1 cellular context compared by ENCODE assay signal in the genomic region with DNA sequence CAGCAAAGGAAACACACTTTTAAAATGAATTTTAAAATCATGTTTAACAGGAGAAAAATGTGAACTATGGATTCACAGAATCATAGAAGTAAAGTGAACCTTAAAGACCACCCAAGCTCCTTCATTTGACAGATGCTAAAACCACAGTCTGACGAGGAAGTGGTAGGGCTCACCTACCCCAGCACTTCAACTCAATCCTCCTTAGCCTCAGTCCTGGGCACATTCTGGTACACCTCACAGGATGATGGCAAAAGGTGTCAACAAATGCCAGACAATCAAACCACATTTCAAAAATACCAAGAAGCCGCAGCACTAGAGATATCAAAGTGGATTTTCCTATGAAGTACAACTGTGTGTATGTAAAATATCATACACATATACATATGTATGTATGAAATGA.
A peak's percentile ranks its signal among the peaks of the same experiment; 100 is the strongest.
TF ChIP-seq lines count a peak whose summit lies in the region.

No MANE protein-coding gene starts in this region.

TF ChIP-seq in GM12878, 131 proteins besides CTCF, POLR2A, EP300 and RAD21:
- TF ChIP-seq SPI1 (IDR thresholded peaks at IDR 0.05; ENCODE audit: borderline replicate concordance, insufficient read depth, low read depth, low read length) (peak; percentile 8; the same call in 1 of the 2 replicates), SMAD5 (IDR thresholded peaks at IDR 0.05; ENCODE audit: low read depth) (no peak)
